Comparison of ENCODE assay signal across 22 cellular contexts in the genomic region with DNA sequence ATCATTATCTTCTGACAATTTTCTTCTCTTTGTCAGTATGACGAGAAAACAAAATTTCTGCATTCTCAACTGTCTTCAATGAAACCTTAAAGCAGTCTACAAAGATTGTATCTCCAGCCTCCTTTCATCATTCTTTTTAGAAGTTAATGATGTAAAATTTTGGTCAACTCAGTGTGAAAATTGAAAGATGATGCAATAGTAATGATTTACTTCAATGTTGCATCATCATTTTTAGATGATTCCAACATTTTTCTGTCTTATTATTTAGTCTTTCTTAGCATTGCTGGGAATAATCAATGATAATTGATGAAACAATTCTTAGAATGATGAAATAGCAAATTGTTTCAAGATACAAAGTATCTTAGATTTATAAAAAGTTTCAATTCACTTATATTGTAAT.
DNase-seq lines count a peak whose midpoint lies in the region; ATAC-seq, FAIRE-seq and TF ChIP-seq lines count a peak whose summit lies in the region.
"Had no signal": no experiment of that assay in that cellular context is flagged by ENCODE, and none has a peak within 500 bp of the region (broad histone marks: within the 10 kb centered on the region; RNA-seq: fewer than 3 reads in every experiment).

No MANE protein-coding gene starts in this region.

- H2BK5ac ChIP-seq in IMR-90 (ENCODE audit: low read depth, low read length, poor library complexity, severe bottlenecking) (no peak overlapping the region), H1 (ENCODE audit: low read depth, low read length) (no peak overlapping the region)

- no peak for DNase-seq in HepG2 (ENCODE audit: low spot score)
- no peak for DNase-seq in right lobe of liver
- DNase-seq in IMR-90, result no peak
- DNase-seq in H1 (ENCODE audit: low read depth in 1 of 2, low spot score in 2 of 2), result no peak
- no peak for DNase-seq in SHP77 (lab: John Stamatoyannopoulos, UW)
- DNase-seq in stimulated activated naive CD4-positive, alpha-beta T cell treated with Interleukin-2 at 50 U/mL for 16 hours (lab: John Stamatoyannopoulos, UW), result no peak
- DNase-seq: 8988T; ACHN; AML-193; BE2C; CD4-positive, alpha-beta T cell; CD8-positive, alpha-beta memory T cell; DMS 273 treated with DMSO at 0.1 percent for 48 hours; DMS79; GF-D8; H9; HFFc6 had no signal

- H4K20me1 ChIP-seq in HepG2 (ENCODE audit: insufficient read depth, low read length), result no peaks in the 10 kb centered on the region
- H4K20me1 ChIP-seq in IMR-90 (ENCODE audit: insufficient read depth, low read length), result no peaks in the 10 kb centered on the region
- H4K20me1 ChIP-seq in H1 (replicated peaks in 1 of 2; ENCODE audit: control insufficient read depth in 1 of 2, insufficient read depth in 2 of 2, low read length in 2 of 2), result no peaks in the 10 kb centered on the region
- H4K20me1 ChIP-seq: BLaER1 treated with 17β-estradiol and CSF1 and Interleukin-3, amounts not matched to agents 10 nM and 100 nM had no signal

- TF ChIP-seq RAD21 in HepG2 (CRISPR knock-in tag; IDR thresholded peaks at IDR 0.05) (no peak), IMR-90 (IDR thresholded peaks at IDR 0.05; ENCODE audit: low read length) (no peak), H1 (IDR thresholded peaks at IDR 0.05 in 1 of 2, conservative IDR thresholded peaks at IDR 0.05 in 1 of 2; ENCODE audit: low read depth in 2 of 2, low read length in 2 of 2) (no peak)

- no peak overlapping the region for H2BK12ac ChIP-seq in H1 (ENCODE audit: low read depth, low read length)

- no peak overlapping the region for H3K56ac ChIP-seq in IMR-90 (ENCODE audit: extremely low read depth, insufficient read depth, low read length)
- no peak overlapping the region for H3K56ac ChIP-seq in H1 (replicated peaks; ENCODE audit: insufficient read length, low read depth, low read length)

- TF ChIP-seq EP300 in HepG2 (IDR thresholded peaks at IDR 0.05; ENCODE audit: low read depth in 2 of 2, low read length in 2 of 2) (no peak), HepG2 (CRISPR knock-in tag; IDR thresholded peaks at IDR 0.05; ENCODE audit: borderline replicate concordance) (no peak), H1 (IDR thresholded peaks at IDR 0.05; ENCODE audit: borderline replicate concordance in 1 of 2, low read depth in 2 of 2, low read length in 2 of 2) (no peak)

- BruUV-seq in HepG2 (replicated peaks; lab: Mats Ljungman, UMichigan) (no TSS peak), IMR-90 (replicated peaks; lab: Mats Ljungman, UMichigan) (no TSS peak)

- H3K4me1 ChIP-seq in HepG2 (ENCODE audit: insufficient read depth, low read length) (no peaks in the 10 kb centered on the region), right lobe of liver (no peaks in the 10 kb centered on the region), IMR-90 (ENCODE audit: control insufficient read depth, insufficient read depth, low read length) (no peaks in the 10 kb centered on the region), H1 (replicated peaks in 1 of 4; ENCODE audit: control insufficient read depth in 3 of 4, insufficient read depth in 4 of 4, low read length in 3 of 4) (no peaks in the 10 kb centered on the region)
- H3K4me1 ChIP-seq: A549; BE2C; BLaER1 treated with 17β-estradiol and CSF1 and Interleukin-3, amounts not matched to agents 10 nM and 100 nM had no signal

- H3K36me3 ChIP-seq in HepG2 (replicated peaks in 1 of 2; ENCODE audit: control insufficient read depth in 1 of 2, insufficient read depth in 2 of 2, low read length in 2 of 2) (no peaks in the 10 kb centered on the region), right lobe of liver (no peaks in the 10 kb centered on the region), IMR-90 (ENCODE audit: control insufficient read depth, insufficient read depth, low read length) (no peaks in the 10 kb centered on the region), H1 (ENCODE audit: control insufficient read depth in 2 of 4, insufficient read depth in 4 of 4, low read length in 3 of 4) (no peaks in the 10 kb centered on the region)
- H3K36me3 ChIP-seq: BE2C; BLaER1 treated with 17β-estradiol and CSF1 and Interleukin-3, amounts not matched to agents 10 nM and 100 nM had no signal

- H3K79me1 ChIP-seq in IMR-90 (ENCODE audit: low read depth in 1 of 2, low read length in 2 of 2) (no peaks in the 10 kb centered on the region), H1 (ENCODE audit: low read depth, low read length) (no peaks in the 10 kb centered on the region)

- H3K79me2 ChIP-seq in HepG2 (ENCODE audit: insufficient read depth, low read length) (no peaks in the 10 kb centered on the region), H1 (ENCODE audit: control insufficient read depth in 1 of 2, insufficient read depth in 2 of 2, low read length in 2 of 2) (no peaks in the 10 kb centered on the region)

- no peak overlapping the region for H2BK20ac ChIP-seq in IMR-90 (ENCODE audit: low read depth, low read length)
- no peak overlapping the region for H2BK20ac ChIP-seq in H1 (ENCODE audit: low read length)

- no peak overlapping the region for H3K4me3 ChIP-seq in HepG2 (replicated peaks in 1 of 3; ENCODE audit: insufficient read depth in 1 of 3, low read depth in 2 of 3, low read length in 3 of 3)
- H3K4me3 ChIP-seq in right lobe of liver, result no peak overlapping the region
- H3K4me3 ChIP-seq in IMR-90 (ENCODE audit: insufficient read depth, low read depth, low read length), result no peak overlapping the region
- no peak overlapping the region for H3K4me3 ChIP-seq in H1 (ENCODE audit: extremely low read depth in 1 of 4, insufficient read depth in 2 of 4, low read depth in 3 of 4, low read length in 4 of 4)
- H3K4me3 ChIP-seq: A549; BLaER1 treated with 17β-estradiol and CSF1 and Interleukin-3, amounts not matched to agents 10 nM and 100 nM had no signal

- dilution Hi-C loops in IMR-90 (cut with HindIII; ENCODE audit: low sequenced_read_pairs, unreplicated experiment), result no loop called here

- ATAC-seq in HepG2 (no peak), right lobe of liver (no peak), IMR-90 (ENCODE audit: low read depth) (no peak)
- ATAC-seq: A549 had no signal

- no peak overlapping the region for H3K4ac ChIP-seq in IMR-90 (ENCODE audit: low read depth, low read length)
- H3K4ac ChIP-seq in H1 (replicated peaks; ENCODE audit: insufficient read length, low read depth, low read length), result no peak overlapping the region

- no peak overlapping the region for H3K27ac ChIP-seq in HepG2 (ENCODE audit: extremely low read length, insufficient read depth, low read length)
- H3K27ac ChIP-seq in right lobe of liver, result no peak overlapping the region
- H3K27ac ChIP-seq in IMR-90 (ENCODE audit: insufficient read depth, low read length), result no peak overlapping the region
- H3K27ac ChIP-seq in H1 (ENCODE audit: low read depth, low read length), result no peak overlapping the region
- H3K27ac ChIP-seq: A549; BLaER1 treated with 17β-estradiol and CSF1 and Interleukin-3, amounts not matched to agents 10 nM and 100 nM had no signal

- TF ChIP-seq CTCF in HepG2 (CRISPR knock-in tag; IDR thresholded peaks at IDR 0.05), result no peak
- TF ChIP-seq CTCF in right lobe of liver (IDR thresholded peaks at IDR 0.05), result no peak
- TF ChIP-seq CTCF in IMR-90 (conservative IDR thresholded peaks at IDR 0.05; ENCODE audit: low read depth, low read length), result no peak
- TF ChIP-seq CTCF in H1 (IDR thresholded peaks at IDR 0.05; ENCODE audit: control extremely low read depth in 1 of 3, insufficient read depth in 1 of 3, low read depth in 1 of 3, low read length in 3 of 3), result no peak

- H3K9ac ChIP-seq in HepG2 (ENCODE audit: insufficient read depth, low read depth, low read length), result no peak overlapping the region
- no peak overlapping the region for H3K9ac ChIP-seq in IMR-90 (ENCODE audit: low read depth, low read length)
- H3K9ac ChIP-seq in H1 (replicated peaks in 1 of 4; ENCODE audit: extremely low read depth in 1 of 4, low read depth in 3 of 4, low read length in 3 of 4), result no peak overlapping the region
- H3K9ac ChIP-seq: BLaER1 treated with 17β-estradiol and CSF1 and Interleukin-3, amounts not matched to agents 10 nM and 100 nM had no signal

- CTCF ChIA-PET in HepG2 (lab: Yijun Ruan, JAX; ENCODE audit: low intra/inter-chr PET ratio, low total read pairs) (no interaction called here), IMR-90 (lab: Yijun Ruan, JAX) (no interaction called here), H1 (lab: Charles Lee; ENCODE audit: partially characterized antibody) (no interaction called here)

- H2AK5ac ChIP-seq in IMR-90 (ENCODE audit: low read depth, low read length) (no peak overlapping the region), H1 (ENCODE audit: low read depth, low read length) (no peak overlapping the region)

- H2AFZ ChIP-seq in HepG2 (ENCODE audit: low read length) (no peak overlapping the region), IMR-90 (replicated peaks; ENCODE audit: low read length, poor library complexity) (no peak overlapping the region), H1 (ENCODE audit: low read length) (no peak overlapping the region)

- H3K18ac ChIP-seq in IMR-90 (ENCODE audit: low read depth, low read length) (no peak overlapping the region), H1 (ENCODE audit: extremely low read depth, low read length) (no peak overlapping the region)

- H2AK9ac ChIP-seq in IMR-90 (replicated peaks; ENCODE audit: low read depth, low read length, poor library complexity), result no peak overlapping the region

- no peaks in the 10 kb centered on the region for H3K27me3 ChIP-seq in HepG2 (ENCODE audit: control insufficient read depth in 1 of 2, insufficient read depth in 2 of 2, low read length in 2 of 2)
- H3K27me3 ChIP-seq in right lobe of liver, result no peaks in the 10 kb centered on the region
- no peaks in the 10 kb centered on the region for H3K27me3 ChIP-seq in IMR-90 (ENCODE audit: control insufficient read depth, insufficient read depth, low read length)
- no peaks in the 10 kb centered on the region for H3K27me3 ChIP-seq in H1 (replicated peaks in 1 of 4; ENCODE audit: control insufficient read depth in 3 of 4, extremely low read depth in 1 of 4, insufficient read depth in 3 of 4, low read length in 3 of 4)
- H3K27me3 ChIP-seq: BE2C; BLaER1 treated with 17β-estradiol and CSF1 and Interleukin-3, amounts not matched to agents 10 nM and 100 nM had no signal

- H3K4me2 ChIP-seq in HepG2 (ENCODE audit: low read depth, low read length) (no peak overlapping the region), IMR-90 (ENCODE audit: low read depth, low read length) (no peak overlapping the region), H1 (ENCODE audit: insufficient read depth in 1 of 2, low read depth in 2 of 2, low read length in 2 of 2) (no peak overlapping the region)
- H3K4me2 ChIP-seq: A549; BLaER1 treated with 17β-estradiol and CSF1 and Interleukin-3, amounts not matched to agents 10 nM and 100 nM had no signal

- H2BK15ac ChIP-seq in IMR-90 (ENCODE audit: low read depth, low read length) (no peak overlapping the region), H1 (ENCODE audit: low read length) (no peak overlapping the region)

- FAIRE-seq in HepG2 (lab: Jason Lieb, UNC), result no peak
- FAIRE-seq in H1 (lab: Jason Lieb, UNC), result no peak
- FAIRE-seq: A549, D721Med, GM12891, GM18507 had no signal

- 3% methylated on average over 1 of the region's 1 CpG for WGBS in HepG2 (ENCODE audit: low lambda C conversion rate)
- WGBS in right lobe of liver (ENCODE audit: insufficient coverage, low coverage, low lambda C conversion rate, missing lambda C conversion rate), result 38% methylated on average over 1 of the region's 1 CpG
- no CpG with 5 or more reads among the region's 1 CpG for WGBS in IMR-90 (ENCODE audit: extremely low coverage in 2 of 2, insufficient read length in 1 of 2), 2 experiments
- WGBS in H1 (ENCODE audit: extremely low coverage in 1 of 2, insufficient coverage in 1 of 2, insufficient read length in 1 of 2, insufficient replicate concordance in 2 of 2, low coverage in 1 of 2, low lambda C conversion rate in 2 of 2, missing lambda C conversion rate in 1 of 2), 2 experiments, result 89% methylated on average over 1 of the region's 1 CpG; no CpG with 5 or more reads in 1 of the 2 experiments

- no peak overlapping the region for H4K5ac ChIP-seq in IMR-90 (ENCODE audit: low read depth, low read length)
- H4K5ac ChIP-seq in H1 (ENCODE audit: insufficient read length, low read depth, low read length), result no peak overlapping the region

- intact Hi-C loops in HepG2 (cut with micrococcal nuclease; ENCODE audit: unreplicated experiment), result no loop called here
- intact Hi-C loops in right lobe of liver (cut with DNase I), result no loop called here
- intact Hi-C loops in IMR-90 (cut with micrococcal nuclease), result no loop called here

- H3K23me2 ChIP-seq in H1 (ENCODE audit: low read depth, low read length), result no peaks in the 10 kb centered on the region

- H4K8ac ChIP-seq in IMR-90 (ENCODE audit: low read depth in 2 of 2, low read length in 2 of 2), result no peak overlapping the region
- no peak overlapping the region for H4K8ac ChIP-seq in H1 (ENCODE audit: extremely low read depth, insufficient read depth, low read length)

- no peaks in the 10 kb centered on the region for H3K9me1 ChIP-seq in IMR-90 (ENCODE audit: insufficient read depth, low read length)

- no peak for TF ChIP-seq POLR2A in HepG2 (IDR thresholded peaks at IDR 0.05; ENCODE audit: insufficient read depth in 1 of 2, low read depth in 2 of 2, low read length in 2 of 2)
- no peak for TF ChIP-seq POLR2A in right lobe of liver (IDR thresholded peaks at IDR 0.05)
- TF ChIP-seq POLR2A in IMR-90 (IDR thresholded peaks at IDR 0.05; ENCODE audit: low read depth, low read length), result no peak
- TF ChIP-seq POLR2A in H1 (IDR thresholded peaks at IDR 0.05; ENCODE audit: control extremely low read depth in 1 of 2, low read depth in 2 of 2, low read length in 2 of 2), result no peak

- H3K9me3 ChIP-seq in HepG2 (ENCODE audit: low read length) (no peaks in the 10 kb centered on the region), right lobe of liver (no peaks in the 10 kb centered on the region), IMR-90 (ENCODE audit: control insufficient read depth, insufficient read depth, low read length) (peaks cover 2% of the 10 kb centered on the region; the same call in 1 of the 2 replicates), H1 (ENCODE audit: insufficient read depth in 2 of 2, low read depth in 1 of 2, low read length in 1 of 2) (no peaks in the 10 kb centered on the region)
- H3K9me3 ChIP-seq: A549; BE2C; BLaER1 treated with 17β-estradiol and CSF1 and Interleukin-3, amounts not matched to agents 10 nM and 100 nM had no signal

- H4K91ac ChIP-seq in IMR-90 (ENCODE audit: insufficient read depth, low read depth, low read length), result no peak overlapping the region
- no peak overlapping the region for H4K91ac ChIP-seq in H1 (replicated peaks; ENCODE audit: insufficient read length, low read length)

- H3K23ac ChIP-seq in IMR-90 (ENCODE audit: low read depth, low read length) (no peak overlapping the region), H1 (ENCODE audit: insufficient read length) (no peak overlapping the region)

- H2BK120ac ChIP-seq in IMR-90 (ENCODE audit: low read depth, low read length) (no peak overlapping the region), H1 (replicated peaks; ENCODE audit: low read depth, low read length) (no peak overlapping the region)

- H3K14ac ChIP-seq in IMR-90 (replicated peaks; ENCODE audit: low read depth, low read length) (no peak overlapping the region), H1 (ENCODE audit: insufficient read length) (no peak overlapping the region)

- POLR2A ChIA-PET in HepG2 (lab: Yijun Ruan, JAX) (no interaction called here), IMR-90 (lab: Charles Lee; ENCODE audit: unreplicated experiment) (no interaction called here), H1 (lab: Charles Lee; ENCODE audit: partially characterized antibody) (no interaction called here)

- in situ Hi-C loops in HepG2 (cut with HindIII; ENCODE audit: extremely low pct_ligation_motif_present, low pct_unique_long_range_greater_than_20kb) (no loop called here), IMR-90 (cut with MboI; ENCODE audit: low sequenced_read_pairs) (no loop called here)
